ENCODE assay signal across 14 cellular contexts in the genomic region with DNA sequence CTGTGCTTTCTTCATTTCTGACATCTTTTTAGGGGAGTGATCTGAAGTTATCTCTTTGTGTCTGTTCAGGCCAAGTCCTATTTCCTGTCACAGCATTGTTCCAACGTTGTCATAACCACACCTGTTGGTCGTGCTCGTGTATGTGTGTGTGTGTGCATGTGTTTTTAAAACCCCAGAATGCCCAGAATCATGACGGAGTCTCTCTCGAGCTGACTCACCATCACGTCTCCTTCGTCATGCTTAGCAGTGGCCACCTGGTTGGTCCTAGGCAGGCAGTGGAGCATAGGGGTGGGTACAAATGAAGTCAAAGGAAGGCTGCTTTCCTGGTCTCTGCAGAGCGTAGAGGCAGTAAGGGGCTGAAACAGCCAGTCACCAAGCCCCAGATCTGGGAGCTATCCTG.
A peak's percentile ranks its signal among the peaks of the same experiment; 100 is the strongest.
DNase-seq lines count a peak whose midpoint lies in the region; ATAC-seq and TF ChIP-seq lines count a peak whose summit lies in the region.
"Had no signal": no experiment of that assay in that cellular context is flagged by ENCODE, and none has a peak within 500 bp of the region (broad histone marks: within the 10 kb centered on the region; RNA-seq: fewer than 3 reads in every experiment).

No MANE protein-coding gene starts in this region.

- no peak overlapping the region for H3K4me3 Mint-ChIP-seq in stimulated activated effector memory CD8-positive, alpha-beta T cell treated with anti-CD3 and anti-CD28 coated beads, Interleukin-12 subunit alpha, Interleukin-12 subunit beta, amount 100 ng/mL, for 72 hours
- H3K4me3 Mint-ChIP-seq: activated naive CD8-positive, alpha-beta T cell treated with anti-CD3 and anti-CD28 coated beads for 36 hours; naive thymus-derived CD4-positive, alpha-beta T cell had no signal

- DNase-seq in activated CD4-positive, alpha-beta T cell treated with anti-CD3 and anti-CD28 coated beads for 48 hours, result peak; percentile 21
- no peak for DNase-seq in activated CD4-positive, alpha-beta T cell treated with anti-CD3 and anti-CD28 coated beads for 4 hours
- peak; percentile 74 for DNase-seq in astrocyte of the spinal cord (ENCODE audit: low read depth, low spot score)
- peak; percentile 67 for DNase-seq in fibroblast of mammary gland (ENCODE audit: low read depth)
- no peak for DNase-seq in stimulated activated effector memory CD8-positive, alpha-beta T cell treated with anti-CD3 and anti-CD28 coated beads, Interleukin-12 subunit alpha, Interleukin-12 subunit beta, amount 100 ng/mL, for 72 hours (ENCODE audit: low spot score in 2 of 2)
- no peak for DNase-seq in central memory CD4-positive, alpha-beta T cell
- no peak for DNase-seq in stimulated activated CD4-positive, alpha-beta T cell treated with anti-CD3 and anti-CD28 coated beads, Interleukin-2, amount 100 ng/mL, for 24 hours
- DNase-seq in NCI-H1105 treated with DMSO at 0.1 percent for 48 hours (lab: John Stamatoyannopoulos, UW), result no peak
- DNase-seq: activated naive CD8-positive, alpha-beta T cell treated with anti-CD3 and anti-CD28 coated beads for 36 hours; cortex of kidney; DND-41; left lung had no signal

- no peaks in the 10 kb centered on the region for H3K4me1 Mint-ChIP-seq in stimulated activated effector memory CD8-positive, alpha-beta T cell treated with anti-CD3 and anti-CD28 coated beads, Interleukin-12 subunit alpha, Interleukin-12 subunit beta, amount 100 ng/mL, for 72 hours
- H3K4me1 Mint-ChIP-seq: naive thymus-derived CD4-positive, alpha-beta T cell had no signal

- no peak for TF ChIP-seq CTCF in astrocyte of the spinal cord (IDR thresholded peaks at IDR 0.05; ENCODE audit: low read depth, low read length)
- TF ChIP-seq CTCF in fibroblast of mammary gland (conservative IDR thresholded peaks at IDR 0.05; ENCODE audit: control insufficient read depth, insufficient read depth, low read depth, low read length), result no peak

- H3K4me3 ChIP-seq in astrocyte of the spinal cord (ENCODE audit: low read depth, low read length), result no peak overlapping the region
- H3K4me3 ChIP-seq in fibroblast of mammary gland (ENCODE audit: control insufficient read depth, low read depth, low read length), result no peak overlapping the region
- H3K4me3 ChIP-seq: left lung, PC-9 had no signal

- no peak overlapping the region for H3K27ac Mint-ChIP-seq in stimulated activated effector memory CD8-positive, alpha-beta T cell treated with anti-CD3 and anti-CD28 coated beads, Interleukin-12 subunit alpha, Interleukin-12 subunit beta, amount 100 ng/mL, for 72 hours
- H3K27ac Mint-ChIP-seq: activated naive CD8-positive, alpha-beta T cell treated with anti-CD3 and anti-CD28 coated beads for 36 hours; naive thymus-derived CD4-positive, alpha-beta T cell had no signal

- no peaks in the 10 kb centered on the region for H3K9me3 Mint-ChIP-seq in stimulated activated effector memory CD8-positive, alpha-beta T cell treated with anti-CD3 and anti-CD28 coated beads, Interleukin-12 subunit alpha, Interleukin-12 subunit beta, amount 100 ng/mL, for 72 hours
- H3K9me3 Mint-ChIP-seq: activated naive CD8-positive, alpha-beta T cell treated with anti-CD3 and anti-CD28 coated beads for 36 hours; naive thymus-derived CD4-positive, alpha-beta T cell had no signal

- H3K36me3 Mint-ChIP-seq in stimulated activated effector memory CD8-positive, alpha-beta T cell treated with anti-CD3 and anti-CD28 coated beads, Interleukin-12 subunit alpha, Interleukin-12 subunit beta, amount 100 ng/mL, for 72 hours, result no peaks in the 10 kb centered on the region
- H3K36me3 Mint-ChIP-seq: activated naive CD8-positive, alpha-beta T cell treated with anti-CD3 and anti-CD28 coated beads for 36 hours; naive thymus-derived CD4-positive, alpha-beta T cell had no signal

- peak; percentile 66 for ATAC-seq in stimulated activated effector memory CD8-positive, alpha-beta T cell treated with anti-CD3 and anti-CD28 coated beads, Interleukin-12 subunit alpha, Interleukin-12 subunit beta, amount 100 ng/mL, for 72 hours
- ATAC-seq: naive thymus-derived CD4-positive, alpha-beta T cell had no signal

- in situ Hi-C loops in astrocyte of the spinal cord (cut with HindIII; ENCODE audit: low sequenced_read_pairs), result no loop called here

Comparison
In these comparisons a context has a peak if more than half of its experiments do, and no peak if none do; other contexts are left out.
1. DNase-seq: peak in activated CD4-positive, alpha-beta T cell treated with anti-CD3 and anti-CD28 coated beads for 48 hours (single experiment), astrocyte of the spinal cord (single experiment) and fibroblast of mammary gland (single experiment); none in activated CD4-positive, alpha-beta T cell treated with anti-CD3 and anti-CD28 coated beads for 4 hours (0 of 2), stimulated activated effector memory CD8-positive, alpha-beta T cell treated with anti-CD3 and anti-CD28 coated beads, Interleukin-12 subunit alpha, Interleukin-12 subunit beta, amount 100 ng/mL, for 72 hours (0 of 2), central memory CD4-positive, alpha-beta T cell (single experiment), stimulated activated CD4-positive, alpha-beta T cell treated with anti-CD3 and anti-CD28 coated beads, Interleukin-2, amount 100 ng/mL, for 24 hours (0 of 2) and NCI-H1105 treated with DMSO at 0.1 percent for 48 hours (single experiment).